9 cellular contexts compared by ENCODE assay signal in genomic region chr1:59457786-59458185, GRCh38.
"Had no signal": no experiment of that assay in that cellular context is flagged by ENCODE, and none has a peak within 500 bp of the region (broad histone marks: within the 10 kb centered on the region; RNA-seq: fewer than 3 reads in every experiment).

No MANE protein-coding gene starts in this region.

- H3K4me3 ChIP-seq: GM23338 had no signal

- H3K27ac ChIP-seq: HL-60 had no signal

- FAIRE-seq: H1, H54, HTR-8/SVneo had no signal

- DNase-seq: H9, HCEC 1CT, KBM-7 had no signal

- ATAC-seq: GM23338 had no signal

- H3K4me1 Mint-ChIP-seq: GM23338, H9 had no signal

- H3K4me3 Mint-ChIP-seq: GM23338, H9, IgD-negative memory B cell had no signal

- H3K27ac Mint-ChIP-seq: GM23338, H9 had no signal
